ENCODE assay signal across 16 cellular contexts in genomic region chr15:27826902-27827321, GRCh38.
A peak's percentile ranks its signal among the peaks of the same experiment; 100 is the strongest.
DNase-seq lines count a peak whose midpoint lies in the region; ATAC-seq and TF ChIP-seq lines count a peak whose summit lies in the region.
"Had no signal": no experiment of that assay in that cellular context is flagged by ENCODE, and none has a peak within 500 bp of the region (broad histone marks: within the 10 kb centered on the region; RNA-seq: fewer than 3 reads in every experiment).

No MANE protein-coding gene starts in this region.

- no peak for TF ChIP-seq CTCF in osteoblast (IDR thresholded peaks at IDR 0.05; ENCODE audit: extremely low read depth, low read depth, low read length)

- no peaks in the 10 kb centered on the region for H4K20me1 ChIP-seq in GM23248 (ENCODE audit: insufficient read depth)
- H4K20me1 ChIP-seq in osteoblast (ENCODE audit: insufficient read depth, low read length) = no peaks in the 10 kb centered on the region
- no peaks in the 10 kb centered on the region for H4K20me1 ChIP-seq in Karpas-422 (ENCODE audit: insufficient read depth, low read depth, low read length)

- 0 to 3% methylated on average over 12 of the region's 12 CpGs for WGBS in GM23248 (ENCODE audit: low coverage in 1 of 2, low lambda C conversion rate in 2 of 2, missing lambda C conversion rate in 2 of 2), 2 experiments

- H3K27ac ChIP-seq in GM23248 (peak overlapping the region; percentile 93), osteoblast (ENCODE audit: low read depth, low read length) (peak overlapping the region; percentile 48), Karpas-422 (ENCODE audit: low read length) (no peak overlapping the region)
- H3K27ac ChIP-seq: prostate gland had no signal

- no peaks in the 10 kb centered on the region for H3K9me2 ChIP-seq in GM23248 (ENCODE audit: insufficient read depth)
- H3K9me2 ChIP-seq in Karpas-422 (replicated peaks; ENCODE audit: insufficient read depth, low read length) = no peaks in the 10 kb centered on the region

- H3K4me2 ChIP-seq in GM23248 (ENCODE audit: unreplicated experiment) = peak overlapping the region; percentile 94
- peak overlapping the region; percentile 45 for H3K4me2 ChIP-seq in osteoblast (ENCODE audit: insufficient read depth, low read length)
- H3K4me2 ChIP-seq in Karpas-422 (ENCODE audit: low read depth, low read length, poor library complexity, severe bottlenecking) = no peak overlapping the region

- H3K27me3 ChIP-seq in GM23248 (replicated peaks; ENCODE audit: insufficient read depth) = no peaks in the 10 kb centered on the region
- no peaks in the 10 kb centered on the region for H3K27me3 ChIP-seq in adipocyte (replicated peaks; ENCODE audit: control insufficient read depth, insufficient read depth, low read length)
- no peaks in the 10 kb centered on the region for H3K27me3 ChIP-seq in osteoblast (ENCODE audit: insufficient read depth, low read length)
- H3K27me3 ChIP-seq in Karpas-422 (ENCODE audit: low read length) = no peaks in the 10 kb centered on the region

- peak; percentile 91 for DNase-seq in GM23248
- peak; percentile 6 for DNase-seq in adipocyte (ENCODE audit: low read depth)
- peak; percentile 45 for DNase-seq in fibroblast of peridontal ligament (ENCODE audit: extremely low read depth)
- no peak for DNase-seq in osteoblast (ENCODE audit: insufficient read length, low spot score, missing footprints)
- no peak for DNase-seq in DMS 273 (lab: John Stamatoyannopoulos, UW; ENCODE audit: unreplicated experiment)
- no peak for DNase-seq in Karpas-422
- no peak for DNase-seq in NCI-H1694 (lab: John Stamatoyannopoulos, UW)
- DNase-seq: activated CD8-positive, alpha-beta memory T cell treated with anti-CD3 and anti-CD28 coated beads for 24 hours; immature natural killer cell; NCI-H146; T-helper 1 cell had no signal

- H3K4me3 ChIP-seq in GM23248 (peak overlapping the region; percentile 65), adipocyte (ENCODE audit: low read length) (peak overlapping the region; percentile 61), osteoblast (ENCODE audit: insufficient read depth, low read length) (peak overlapping the region; percentile 4), Karpas-422 (ENCODE audit: low read length) (no peak overlapping the region)
- H3K4me3 ChIP-seq: lung, prostate gland had no signal

- H3K36me3 ChIP-seq in GM23248 (ENCODE audit: low read depth) (no peaks in the 10 kb centered on the region), adipocyte (ENCODE audit: control insufficient read depth, insufficient read depth, low read length, severe bottlenecking) (no peaks in the 10 kb centered on the region), osteoblast (ENCODE audit: insufficient read depth, low read length) (no peaks in the 10 kb centered on the region), Karpas-422 (ENCODE audit: insufficient read depth, low read length) (no peaks in the 10 kb centered on the region)
- H3K36me3 ChIP-seq: prostate gland had no signal

- H3K9ac ChIP-seq in GM23248 (peak overlapping the region; percentile 81), adipocyte (ENCODE audit: low read length) (peak overlapping the region; percentile 27), Karpas-422 (ENCODE audit: low read length) (no peak overlapping the region)

- H3K4me1 ChIP-seq in GM23248 (ENCODE audit: insufficient read depth) = peaks cover 17% of the 10 kb centered on the region
- H3K4me1 ChIP-seq in adipocyte (ENCODE audit: control insufficient read depth, insufficient read depth, low read length) = peaks cover 15% of the 10 kb centered on the region
- peaks cover 2% of the 10 kb centered on the region for H3K4me1 ChIP-seq in osteoblast (ENCODE audit: insufficient read depth, low read length)
- no peaks in the 10 kb centered on the region for H3K4me1 ChIP-seq in Karpas-422 (ENCODE audit: low read length)
- H3K4me1 ChIP-seq: prostate gland had no signal

- no peaks in the 10 kb centered on the region for H3K79me2 ChIP-seq in GM23248 (ENCODE audit: insufficient read depth)
- no peaks in the 10 kb centered on the region for H3K79me2 ChIP-seq in osteoblast (ENCODE audit: insufficient read depth, low read length)
- H3K79me2 ChIP-seq in Karpas-422 (ENCODE audit: low read length) = no peaks in the 10 kb centered on the region

- in situ Hi-C loops in GM23248 (cut with MboI) = no loop called here

- H2AFZ ChIP-seq in GM23248 (peak overlapping the region; percentile 90), osteoblast (ENCODE audit: low read length) (peak overlapping the region; percentile 85), Karpas-422 (ENCODE audit: low read length) (no peak overlapping the region)

- ATAC-seq in GM19455 (IDR thresholded peaks at IDR 0.05; ENCODE audit: unreplicated experiment) = no peak
- ATAC-seq: activated T-helper 17 cell treated with anti-CD3 and anti-CD28 coated beads, Interleukin-2, amount 50 U/mL, for 72 hours; Right ventricle myocardium inferior had no signal

- H3K9me3 ChIP-seq in GM23248 (ENCODE audit: low read depth) (no peaks in the 10 kb centered on the region), adipocyte (ENCODE audit: control insufficient read depth, low read length) (no peaks in the 10 kb centered on the region), osteoblast (ENCODE audit: low read depth, low read length) (no peaks in the 10 kb centered on the region), Karpas-422 (ENCODE audit: low read length) (peaks cover 12% of the 10 kb centered on the region)
- H3K9me3 ChIP-seq: prostate gland had no signal

- H3F3A ChIP-seq in GM23248 (ENCODE audit: insufficient read depth) = peaks cover 22% of the 10 kb centered on the region

Comparison
In these comparisons a context has a peak if more than half of its experiments do, and no peak if none do; other contexts are left out.
1. DNase-seq: peak in GM23248 (single experiment), adipocyte (single experiment) and fibroblast of peridontal ligament (single experiment); none in osteoblast (single experiment), DMS 273 (single experiment), Karpas-422 (single experiment) and NCI-H1694 (single experiment).